ENCODE assay signal across 18 cellular contexts in the genomic region with DNA sequence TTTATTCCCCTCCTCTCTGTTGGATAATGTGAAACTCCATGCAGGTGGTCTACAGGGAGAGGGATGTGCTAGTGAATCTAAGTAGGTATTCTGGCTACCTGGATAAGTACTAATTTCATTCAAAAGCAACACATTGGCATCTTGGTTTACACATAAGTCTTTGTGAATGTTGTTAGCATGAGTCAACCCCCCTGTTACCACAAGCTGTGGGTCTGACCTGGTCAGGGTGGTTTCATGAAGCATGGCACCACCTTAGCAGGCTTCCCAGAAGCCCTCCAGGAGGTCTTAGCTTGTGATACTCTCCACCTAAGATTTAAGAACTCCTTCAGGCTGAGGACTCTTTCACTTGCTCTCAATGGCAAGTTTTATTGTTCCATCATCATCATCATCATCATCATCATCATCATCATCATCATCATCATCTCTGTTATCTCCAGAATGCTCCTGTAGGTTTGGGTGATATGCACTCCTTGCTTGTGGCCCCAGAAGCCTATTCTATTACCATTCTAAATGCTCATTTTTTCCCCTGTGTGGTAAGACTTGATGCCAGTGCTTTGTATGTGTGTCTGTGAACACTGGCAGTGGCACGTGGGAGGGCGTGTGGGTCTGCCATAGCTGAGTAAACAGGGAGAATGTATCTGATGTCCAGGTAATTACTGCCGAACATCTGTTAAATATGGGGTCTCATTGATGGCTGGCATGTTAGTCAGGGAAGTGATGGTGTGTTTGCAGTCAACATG.
DNase-seq lines count a peak whose midpoint lies in the region; FAIRE-seq and TF ChIP-seq lines count a peak whose summit lies in the region.
"Had no signal": no experiment of that assay in that cellular context is flagged by ENCODE, and none has a peak within 500 bp of the region (broad histone marks: within the 10 kb centered on the region; RNA-seq: fewer than 3 reads in every experiment).

No MANE protein-coding gene starts in this region.

- H3K9me3 Mint-ChIP-seq in MCF 10A (ENCODE audit: unreplicated experiment) (peaks cover 11% of the 10 kb centered on the region), immature natural killer cell (no peaks in the 10 kb centered on the region)
- H3K9me3 Mint-ChIP-seq: GM23338 had no signal

- no peak overlapping the region for H3K4me3 ChIP-seq in A673 (ENCODE audit: low read depth, low read length, poor library complexity, severe bottlenecking)
- H3K4me3 ChIP-seq: GM23338, K562, PC-9, SJCRH30 had no signal

- H3K4me1 ChIP-seq in A673 (ENCODE audit: insufficient read depth, low read length, poor library complexity, severe bottlenecking): no peaks in the 10 kb centered on the region
- H3K4me1 ChIP-seq: SJCRH30 had no signal

- no peaks in the 10 kb centered on the region for H3K9me3 ChIP-seq in A673 (ENCODE audit: low read depth, low read length, poor library complexity, severe bottlenecking)
- H3K9me3 ChIP-seq: SJCRH30 had no signal

- H3K27me3 ChIP-seq in A673 (replicated peaks; ENCODE audit: insufficient read depth, low read depth, low read length, poor library complexity): peaks cover 12% of the 10 kb centered on the region
- H3K27me3 ChIP-seq: SJCRH30 had no signal

- no TSS peak for BruUV-seq in MCF 10A (replicated peaks; lab: Mats Ljungman, UMichigan)
- no TSS peak for BruUV-seq in A673 (replicated peaks; lab: Mats Ljungman, UMichigan)

- peak; percentile 71 for DNase-seq in DMS 273 (lab: John Stamatoyannopoulos, UW; ENCODE audit: unreplicated experiment)
- no peak for DNase-seq in GM12891 (ENCODE audit: insufficient read length, low spot score)
- DNase-seq in NCI-H2171 treated with DMSO at 0.1 percent for 48 hours (lab: John Stamatoyannopoulos, UW): peak; percentile 77
- DNase-seq in islet precursor cell: peak; percentile 12
- no peak for DNase-seq in MCF 10A (ENCODE audit: unreplicated experiment)
- DNase-seq in A673 (ENCODE audit: low spot score): no peak
- no peak for DNase-seq in immature natural killer cell
- DNase-seq: CD4-positive, CD25-positive, alpha-beta regulatory T cell; DMS79 treated with DMSO at 0.1 percent for 48 hours; GF-D8; NCI-H1930; NCI-H510A treated with DMSO at 0.1 percent for 48 hours; PC-9; SJCRH30; T-helper 17 cell had no signal

- CTCF ChIA-PET in MCF 10A (lab: Yijun Ruan, JAX): no interaction called here
- CTCF ChIA-PET in A673 (lab: Charles Lee): no interaction called here

- H3K27me3 Mint-ChIP-seq in MCF 10A (ENCODE audit: insufficient read depth, unreplicated experiment) (no peaks in the 10 kb centered on the region), immature natural killer cell (ENCODE audit: low read depth in 3 of 3) (peaks cover 0 to 4% (median 3%) of the 10 kb centered on the region in 3 donors)
- H3K27me3 Mint-ChIP-seq: CD4-positive, CD25-positive, alpha-beta regulatory T cell had no signal

- intact Hi-C loops in MCF 10A (cut with micrococcal nuclease) (no loop called here), A673 (cut with micrococcal nuclease; ENCODE audit: unreplicated experiment) (no loop called here)

- H3K27ac Mint-ChIP-seq in MCF 10A (ENCODE audit: low read depth, unreplicated experiment) (no peak overlapping the region), immature natural killer cell (no peak overlapping the region)
- H3K27ac Mint-ChIP-seq: B cell; CD4-positive, CD25-positive, alpha-beta regulatory T cell; GM23338; T-helper 17 cell had no signal

- H3K4me1 Mint-ChIP-seq in MCF 10A (ENCODE audit: insufficient read depth, unreplicated experiment) (no peaks in the 10 kb centered on the region), immature natural killer cell (peaks cover 2 to 17% of the 10 kb centered on the region in 2 donors)
- H3K4me1 Mint-ChIP-seq: GM23338 had no signal

- POLR2A ChIA-PET in MCF 10A (lab: Yijun Ruan, JAX) (no interaction called here), A673 (lab: Charles Lee; ENCODE audit: low non-redundant PET) (no interaction called here)

- FAIRE-seq in GM12891 (lab: Jason Lieb, UNC): peak; percentile 28
- FAIRE-seq: K562 had no signal

- TF ChIP-seq CTCF in MCF 10A (IDR thresholded peaks at IDR 0.05; ENCODE audit: unreplicated experiment) (no peak), A673 (conservative IDR thresholded peaks at IDR 0.05; ENCODE audit: low read depth, low read length) (no peak)

- no peak for TF ChIP-seq POLR2A in GM12891 (IDR thresholded peaks at IDR 0.05; ENCODE audit: low read depth, low read length)

- no peak overlapping the region for H3K27ac ChIP-seq in A673 (ENCODE audit: low read depth, low read length, poor library complexity, severe bottlenecking)
- H3K27ac ChIP-seq: PC-9, SJCRH30 had no signal

- H3K4me3 Mint-ChIP-seq in MCF 10A (ENCODE audit: unreplicated experiment): no peak overlapping the region
- H3K4me3 Mint-ChIP-seq in immature natural killer cell: no peak overlapping the region
- H3K4me3 Mint-ChIP-seq: B cell; CD4-positive, CD25-positive, alpha-beta regulatory T cell; GM23338; T-helper 17 cell had no signal

- H3K36me3 ChIP-seq in A673 (ENCODE audit: insufficient read depth, low read length, poor library complexity, severe bottlenecking): no peaks in the 10 kb centered on the region
- H3K36me3 ChIP-seq: SJCRH30 had no signal

- no peaks in the 10 kb centered on the region for H3K36me3 Mint-ChIP-seq in MCF 10A (ENCODE audit: insufficient read depth, unreplicated experiment)
- no peaks in the 10 kb centered on the region for H3K36me3 Mint-ChIP-seq in immature natural killer cell
- H3K36me3 Mint-ChIP-seq: CD4-positive, CD25-positive, alpha-beta regulatory T cell had no signal

TF ChIP-seq in GM12891, 5 proteins besides CTCF, POLR2A, EP300 and RAD21:
- TF ChIP-seq PAX5 (IDR thresholded peaks at IDR 0.05; ENCODE audit: insufficient read depth, low read length, severe bottlenecking): no peak
- no peak for TF ChIP-seq POU2F2 (IDR thresholded peaks at IDR 0.05; ENCODE audit: low read depth, low read length)
- TF ChIP-seq TAF1 (IDR thresholded peaks at IDR 0.05; ENCODE audit: low read depth, low read length): no peak
- TF ChIP-seq SPI1 (IDR thresholded peaks at IDR 0.05; ENCODE audit: low read depth, low read length): no peak
- TF ChIP-seq POLR2AphosphoS5 (IDR thresholded peaks at IDR 0.05; ENCODE audit: low read depth, low read length): no peak
TF ChIP-seq in GM12891: peak in this region for 0.

Comparison
In these comparisons a context has a peak if more than half of its experiments do, and no peak if none do; other contexts are left out.
1. DNase-seq: peak in DMS 273 (single experiment), NCI-H2171 treated with DMSO at 0.1 percent for 48 hours (single experiment) and islet precursor cell (single experiment); none in GM12891 (single experiment), MCF 10A (single experiment), A673 (single experiment) and immature natural killer cell (0 of 3).